15 cellular contexts compared by ENCODE assay signal in genomic region chr10:79406683-79407396, GRCh38. TPM values are rescaled to one million over a fixed set of nuclear protein-coding genes. Genes with fewer than 3 reads are reported as not detected.
A peak's percentile ranks its signal among the peaks of the same experiment; 100 is the strongest.
DNase-seq lines count a peak whose midpoint lies in the region; ATAC-seq and TF ChIP-seq lines count a peak whose summit lies in the region.
"Had no signal": no experiment of that assay in that cellular context is flagged by ENCODE, and none has a peak within 500 bp of the region (broad histone marks: within the 10 kb centered on the region; RNA-seq: fewer than 3 reads in every experiment).

No MANE protein-coding gene starts in this region.

- no peak for ATAC-seq in RWPE2 (ENCODE audit: low read depth)
- ATAC-seq in sciatic nerve, result no peak
- no peak for ATAC-seq in HG03354 (IDR thresholded peaks at IDR 0.05; ENCODE audit: poor library complexity, severe bottlenecking, unreplicated experiment)
- ATAC-seq: stimulated activated memory B cell treated with anti-CD40 and anti-IgM and Interleukin-4, amounts not matched to agents 10 μg/mL and 1 μg/mL and 100 μg/mL, for 72 hours had no signal

- CTCF ChIA-PET in HEK293 (lab: Yijun Ruan, JAX), result interaction anchor here (0.6 kb wide), 3 partner anchors 33 to 201 kb away, joined by 3 read pairs; no protein-coding TSS in a partner anchor

- H3K36me3 ChIP-seq in HEK293 (ENCODE audit: control insufficient read depth in 2 of 2, insufficient read depth in 1 of 2, low read length in 2 of 2) (no peaks in the 10 kb centered on the region), RWPE2 (ENCODE audit: low read depth) (no peaks in the 10 kb centered on the region), hepatocyte (replicated peaks; ENCODE audit: insufficient read depth, low read depth) (no peaks in the 10 kb centered on the region)

- H3K27ac ChIP-seq in HEK293 (ENCODE audit: extremely low read depth, low read depth, low read length) (no peak overlapping the region), RWPE2 (ENCODE audit: poor library complexity, severe bottlenecking) (no peak overlapping the region), hepatocyte (peak overlapping the region; percentile 93)

- H3K9me3 ChIP-seq in HEK293 (ENCODE audit: control insufficient read depth, insufficient read depth, low read depth, low read length), result no peaks in the 10 kb centered on the region
- H3K9me3 ChIP-seq in RWPE2 (ENCODE audit: severe bottlenecking), result no peaks in the 10 kb centered on the region
- no peaks in the 10 kb centered on the region for H3K9me3 ChIP-seq in hepatocyte (ENCODE audit: low read depth)

- no peak overlapping the region for H3K4me3 ChIP-seq in HEK293 (ENCODE audit: low read depth, low read length)
- no peak overlapping the region for H3K4me3 ChIP-seq in RWPE2 (ENCODE audit: severe bottlenecking)
- H3K4me3 ChIP-seq in hepatocyte, result no peak overlapping the region

- DNase-seq in RWPE2 (ENCODE audit: low spot score) (peak; percentile 28), hepatocyte (ENCODE audit: low spot score) (no peak), sciatic nerve (ENCODE audit: low spot score) (peak; percentile 64), NOMO-1 treated with dmso at 0.1 percent for 144 hours (lab: John Stamatoyannopoulos, UW; ENCODE audit: unreplicated experiment) (no peak), inferior parietal cortex (ENCODE audit: extremely low spot score) (no peak)
- DNase-seq in stimulated activated CD4-positive, alpha-beta T cell treated with anti-CD3 and anti-CD28 coated beads, Interleukin-4, amount 100 ng/mL, for 24 hours, result no peak
- DNase-seq: activated naive CD4-positive, alpha-beta T cell; central memory CD4-positive, alpha-beta T cell; GOT3; SHP77 treated with DMSO at 0.1 percent for 48 hours; stimulated activated CD4-positive, alpha-beta T cell treated with anti-CD3 and anti-CD28 coated beads, Interleukin-1b, Interleukin-23, amount 100 ng/mL, for 48 hours had no signal

- POLR2A ChIA-PET in HEK293 (lab: Yijun Ruan, JAX), result no interaction called here

- no peaks in the 10 kb centered on the region for H3K9me2 ChIP-seq in hepatocyte (replicated peaks; ENCODE audit: insufficient read depth)

- H3K79me2 ChIP-seq in hepatocyte, result peaks cover 24% of the 10 kb centered on the region
- H3K79me2 ChIP-seq: parathyroid adenoma had no signal

- no peaks in the 10 kb centered on the region for H4K20me1 ChIP-seq in hepatocyte (ENCODE audit: insufficient read depth, poor library complexity, severe bottlenecking)

- H2AFZ ChIP-seq in hepatocyte, result no peak overlapping the region
- H2AFZ ChIP-seq: parathyroid adenoma had no signal

- H3K4me2 ChIP-seq in hepatocyte, result peak overlapping the region; percentile 36

- H3K27me3 ChIP-seq in RWPE2 (ENCODE audit: insufficient read depth, poor library complexity, severe bottlenecking), result no peaks in the 10 kb centered on the region
- no peaks in the 10 kb centered on the region for H3K27me3 ChIP-seq in hepatocyte

- 75% methylated on average over 13 of the region's 13 CpGs for WGBS in hepatocyte (ENCODE audit: low lambda C conversion rate, missing lambda C conversion rate)

- intact Hi-C loops in sciatic nerve (cut with DNase I), result loop anchor here (5.0 kb wide), 1 partner anchor 35 kb away; no protein-coding TSS in a partner anchor

- peaks cover 20% of the 10 kb centered on the region for H3K4me1 ChIP-seq in HEK293 (ENCODE audit: control insufficient read depth, insufficient read depth, low read length)
- H3K4me1 ChIP-seq in RWPE2 (ENCODE audit: insufficient read depth, poor library complexity, severe bottlenecking), result no peaks in the 10 kb centered on the region
- peaks cover 79% of the 10 kb centered on the region for H3K4me1 ChIP-seq in hepatocyte (ENCODE audit: insufficient read depth)

- TF ChIP-seq CTCF in HEK293 (tag by site-specific recombination; IDR thresholded peaks at IDR 0.05) (no peak), RWPE2 (IDR thresholded peaks at IDR 0.05; ENCODE audit: poor library complexity, severe bottlenecking) (no peak), hepatocyte (IDR thresholded peaks at IDR 0.05; ENCODE audit: poor library complexity) (no peak)

TF ChIP-seq in HEK293, 187 proteins besides CTCF, POLR2A, EP300 and RAD21:
- TF ChIP-seq ZBTB48 (tag by site-specific recombination; IDR thresholded peaks at IDR 0.05) (no peak), GLIS1 (tag by site-specific recombination; IDR thresholded peaks at IDR 0.05) (peak; percentile 37), ZNF561 (tag by site-specific recombination; IDR thresholded peaks at IDR 0.05; ENCODE audit: borderline replicate concordance) (no peak), ZFP41 (tag by site-specific recombination; IDR thresholded peaks at IDR 0.05; ENCODE audit: borderline replicate concordance) (no peak), YY1 (tag by site-specific recombination; IDR thresholded peaks at IDR 0.05) (no peak), ZNF704 (tag by site-specific recombination; IDR thresholded peaks at IDR 0.05) (no peak), ZNF248 (tag by site-specific recombination; IDR thresholded peaks at IDR 0.05) (no peak)

RNA-seq across cellular contexts. Expression of gene ZCCHC24, which starts 38.6 kb away (rescaled TPM):
- 18.3 and 20.1 TPM in 2 replicates for total RNA-seq in hepatocyte
- 14.5 and 20.6 TPM in 2 replicates for polyA plus RNA-seq in hepatocyte
- total RNA-seq in sciatic nerve, result 150 TPM

RNA-seq across cellular contexts. Expression of gene PPIF, which starts 59.6 kb away (rescaled TPM):
- total RNA-seq in hepatocyte (64.3 and 79.4 TPM in 2 replicates), sciatic nerve (18.8 TPM)
- 69.7 and 70.3 TPM in 2 replicates for polyA plus RNA-seq in hepatocyte

Comparison
In these comparisons a context has a peak if more than half of its experiments do, and no peak if none do; other contexts are left out.
1. DNase-seq: peak in RWPE2 (single experiment) and sciatic nerve (single experiment); none in hepatocyte (single experiment), NOMO-1 treated with dmso at 0.1 percent for 144 hours (single experiment), stimulated activated CD4-positive, alpha-beta T cell treated with anti-CD3 and anti-CD28 coated beads, Interleukin-4, amount 100 ng/mL, for 24 hours (single experiment) and inferior parietal cortex (single experiment).